14 cellular contexts compared by ENCODE assay signal in genomic region chr2:189549440-189549832, GRCh38. TPM values are rescaled to one million over a fixed set of nuclear protein-coding genes. Genes with fewer than 3 reads are reported as not detected.
DNase-seq lines count a peak whose midpoint lies in the region; ATAC-seq, FAIRE-seq and TF ChIP-seq lines count a peak whose summit lies in the region.
"Had no signal": no experiment of that assay in that cellular context is flagged by ENCODE, and none has a peak within 500 bp of the region (broad histone marks: within the 10 kb centered on the region; RNA-seq: fewer than 3 reads in every experiment).

No MANE protein-coding gene starts in this region.

- TF ChIP-seq CTCF in endothelial cell of umbilical vein (IDR thresholded peaks at IDR 0.05; ENCODE audit: extremely low read depth in 1 of 2, insufficient read depth in 1 of 2, low read depth in 1 of 2, low read length in 2 of 2) = no peak
- no peak for TF ChIP-seq CTCF in right lobe of liver (IDR thresholded peaks at IDR 0.05)
- TF ChIP-seq CTCF in thoracic aorta (IDR thresholded peaks at IDR 0.05) = no peak

- H2AFZ ChIP-seq in endothelial cell of umbilical vein (ENCODE audit: low read depth, low read length) = peak overlapping the region; percentile 40

- H3K4me2 ChIP-seq in endothelial cell of umbilical vein (ENCODE audit: insufficient read depth, low read length) = no peak overlapping the region

- BruUV-seq in endothelial cell of umbilical vein (replicated peaks; lab: Mats Ljungman, UMichigan) = no TSS peak

- no peaks in the 10 kb centered on the region for H3K9me3 Mint-ChIP-seq in activated CD4-positive, alpha-beta T cell treated with anti-CD3 and anti-CD28 coated beads, Interleukin-2, amount 10 ng/mL, durations not matched to agents 24 days and 14 days
- no peaks in the 10 kb centered on the region for H3K9me3 Mint-ChIP-seq in activated naive CD4-positive, alpha-beta T cell treated with anti-CD3 and anti-CD28 coated beads for 36 hours
- no peaks in the 10 kb centered on the region for H3K9me3 Mint-ChIP-seq in CD8-positive, alpha-beta memory T cell
- H3K9me3 Mint-ChIP-seq: activated naive CD4-positive, alpha-beta T cell treated with anti-CD3 and anti-CD28 coated beads, Interleukin-2, amount 10 ng/mL, durations not matched to agents 7 days and 5 days had no signal

- H3K9me1 ChIP-seq in endothelial cell of umbilical vein (replicated peaks; ENCODE audit: control insufficient read depth, extremely low read depth, insufficient read depth, low read length) = no peaks in the 10 kb centered on the region

- H3K4me3 Mint-ChIP-seq in activated CD4-positive, alpha-beta T cell treated with anti-CD3 and anti-CD28 coated beads, Interleukin-2, amount 10 ng/mL, durations not matched to agents 24 days and 14 days = no peak overlapping the region
- no peak overlapping the region for H3K4me3 Mint-ChIP-seq in activated naive CD4-positive, alpha-beta T cell treated with anti-CD3 and anti-CD28 coated beads for 36 hours
- H3K4me3 Mint-ChIP-seq in CD8-positive, alpha-beta memory T cell = no peak overlapping the region
- H3K4me3 Mint-ChIP-seq: activated CD8-positive, alpha-beta T cell treated with anti-CD3 and anti-CD28 coated beads, Interleukin-2, amount 10 ng/mL, durations not matched to agents 7 days and 5 days; activated naive CD4-positive, alpha-beta T cell treated with anti-CD3 and anti-CD28 coated beads, Interleukin-2, amount 10 ng/mL, durations not matched to agents 7 days and 5 days had no signal

- TF ChIP-seq POLR2A in endothelial cell of umbilical vein (IDR thresholded peaks at IDR 0.05; ENCODE audit: low read depth, low read length) (no peak), right lobe of liver (IDR thresholded peaks at IDR 0.05) (no peak)

- H3K27me3 Mint-ChIP-seq in activated CD4-positive, alpha-beta T cell treated with anti-CD3 and anti-CD28 coated beads, Interleukin-2, amount 10 ng/mL, durations not matched to agents 24 days and 14 days = no peaks in the 10 kb centered on the region
- no peaks in the 10 kb centered on the region for H3K27me3 Mint-ChIP-seq in activated naive CD4-positive, alpha-beta T cell treated with anti-CD3 and anti-CD28 coated beads for 36 hours (ENCODE audit: low read depth)
- peaks cover 1 to 22% of the 10 kb centered on the region in 2 donors for H3K27me3 Mint-ChIP-seq in CD8-positive, alpha-beta memory T cell
- H3K27me3 Mint-ChIP-seq: activated naive CD4-positive, alpha-beta T cell treated with anti-CD3 and anti-CD28 coated beads, Interleukin-2, amount 10 ng/mL, durations not matched to agents 7 days and 5 days had no signal

- H3K4me1 ChIP-seq in endothelial cell of umbilical vein (ENCODE audit: control insufficient read depth, extremely low read depth, insufficient read depth, low read length) (no peaks in the 10 kb centered on the region), right lobe of liver (peaks cover 0 to 56% (median 22%) of the 10 kb centered on the region in 4 donors), thoracic aorta (ENCODE audit: control insufficient read depth in 1 of 2, low read depth in 2 of 2) (peaks cover 34 to 86% of the 10 kb centered on the region in 2 donors)
- no peaks in the 10 kb centered on the region for H3K4me1 ChIP-seq in CD8-positive, alpha-beta memory T cell (ENCODE audit: insufficient read depth, low read length)
- H3K4me1 ChIP-seq: colonic mucosa had no signal

- ATAC-seq in right lobe of liver (peak; percentile 8 to 44 (median 30)), thoracic aorta (ENCODE audit: insufficient number of reproducible peaks, low FRiP score, low read depth) (no peak)
- ATAC-seq: activated CD8-positive, alpha-beta T cell treated with anti-CD3 and anti-CD28 coated beads, Interleukin-2, amount 10 ng/mL, durations not matched to agents 7 days and 5 days had no signal

- H3K9ac ChIP-seq in endothelial cell of umbilical vein (replicated peaks; ENCODE audit: extremely low read depth, insufficient read depth, low read length) = no peak overlapping the region

- no peaks in the 10 kb centered on the region for H3K9me3 ChIP-seq in MG63
- no peaks in the 10 kb centered on the region for H3K9me3 ChIP-seq in endothelial cell of umbilical vein (replicated peaks; ENCODE audit: control insufficient read depth, insufficient read depth, low read length)
- no peaks in the 10 kb centered on the region for H3K9me3 ChIP-seq in right lobe of liver
- no peaks in the 10 kb centered on the region for H3K9me3 ChIP-seq in thoracic aorta
- H3K9me3 ChIP-seq in CD8-positive, alpha-beta memory T cell (ENCODE audit: low read length) = no peaks in the 10 kb centered on the region
- H3K9me3 ChIP-seq: colonic mucosa had no signal

- FAIRE-seq in endothelial cell of umbilical vein (lab: Jason Lieb, UNC) = no peak

- DNase-seq in MG63 (peak; percentile 49), endothelial cell of umbilical vein (ENCODE audit: low read depth, low spot score) (peak; percentile 87), right lobe of liver (no peak), thoracic aorta (ENCODE audit: low spot score) (peak; percentile 22), KBM-7 (no peak)
- no peak for DNase-seq in activated CD4-positive, alpha-beta T cell treated with anti-CD3 and anti-CD28 coated beads, Interleukin-2, amount 10 ng/mL, durations not matched to agents 24 days and 14 days
- no peak for DNase-seq in activated naive CD4-positive, alpha-beta T cell treated with anti-CD3 and anti-CD28 coated beads for 36 hours
- DNase-seq in CD8-positive, alpha-beta memory T cell = no peak
- DNase-seq: activated CD8-positive, alpha-beta T cell treated with anti-CD3 and anti-CD28 coated beads, Interleukin-2, amount 10 ng/mL, durations not matched to agents 7 days and 5 days; activated naive CD4-positive, alpha-beta T cell treated with anti-CD3 and anti-CD28 coated beads, Interleukin-2, amount 10 ng/mL, durations not matched to agents 7 days and 5 days; colonic mucosa; nucleus accumbens; stimulated activated naive CD4-positive, alpha-beta T cell; T1000 had no signal

- no peaks in the 10 kb centered on the region for H4K20me1 ChIP-seq in endothelial cell of umbilical vein (replicated peaks; ENCODE audit: control insufficient read depth, extremely low read depth, insufficient read depth, low read length)

- H3K36me3 Mint-ChIP-seq in activated CD4-positive, alpha-beta T cell treated with anti-CD3 and anti-CD28 coated beads, Interleukin-2, amount 10 ng/mL, durations not matched to agents 24 days and 14 days (ENCODE audit: low read depth) = no peaks in the 10 kb centered on the region
- no peaks in the 10 kb centered on the region for H3K36me3 Mint-ChIP-seq in activated naive CD4-positive, alpha-beta T cell treated with anti-CD3 and anti-CD28 coated beads for 36 hours (ENCODE audit: low read depth)
- no peaks in the 10 kb centered on the region for H3K36me3 Mint-ChIP-seq in CD8-positive, alpha-beta memory T cell
- H3K36me3 Mint-ChIP-seq: activated naive CD4-positive, alpha-beta T cell treated with anti-CD3 and anti-CD28 coated beads, Interleukin-2, amount 10 ng/mL, durations not matched to agents 7 days and 5 days had no signal

- in situ Hi-C loops in KBM-7 (cut with MboI; ENCODE audit: low pct_unique_long_range_greater_than_20kb, low sequenced_read_pairs) = no loop called here

- H3K4me3 ChIP-seq in MG63 (no peak overlapping the region), endothelial cell of umbilical vein (replicated peaks in 1 of 3; ENCODE audit: insufficient read depth in 1 of 3, low read depth in 1 of 3, low read length in 3 of 3) (no peak overlapping the region), right lobe of liver (no peak overlapping the region), thoracic aorta (peak overlapping the region; percentile 3)
- H3K4me3 ChIP-seq in CD8-positive, alpha-beta memory T cell (ENCODE audit: low read length) = no peak overlapping the region
- H3K4me3 ChIP-seq: colonic mucosa had no signal

- POLR2A ChIA-PET in endothelial cell of umbilical vein (lab: Charles Lee) = no interaction called here
- POLR2A ChIA-PET in CD8-positive, alpha-beta memory T cell (lab: Charles Lee) = no interaction called here

- no peaks in the 10 kb centered on the region for H3K36me3 ChIP-seq in MG63
- H3K36me3 ChIP-seq in endothelial cell of umbilical vein (ENCODE audit: control insufficient read depth in 2 of 2, extremely low read depth in 1 of 2, insufficient read depth in 2 of 2, low read length in 2 of 2) = no peaks in the 10 kb centered on the region
- no peaks in the 10 kb centered on the region for H3K36me3 ChIP-seq in right lobe of liver
- no peaks in the 10 kb centered on the region for H3K36me3 ChIP-seq in thoracic aorta
- H3K36me3 ChIP-seq in CD8-positive, alpha-beta memory T cell (ENCODE audit: insufficient read depth, low read length) = no peaks in the 10 kb centered on the region
- H3K36me3 ChIP-seq: colonic mucosa had no signal

- no peaks in the 10 kb centered on the region for H3K79me2 ChIP-seq in endothelial cell of umbilical vein (ENCODE audit: control insufficient read depth, insufficient read depth, low read length)

- WGBS in right lobe of liver (ENCODE audit: insufficient coverage, low coverage, low lambda C conversion rate, missing lambda C conversion rate) = 17% methylated on average over 2 of the region's 2 CpGs

- no peak overlapping the region for H3K27ac Mint-ChIP-seq in activated CD4-positive, alpha-beta T cell treated with anti-CD3 and anti-CD28 coated beads, Interleukin-2, amount 10 ng/mL, durations not matched to agents 24 days and 14 days
- no peak overlapping the region for H3K27ac Mint-ChIP-seq in activated naive CD4-positive, alpha-beta T cell treated with anti-CD3 and anti-CD28 coated beads for 36 hours
- no peak overlapping the region for H3K27ac Mint-ChIP-seq in CD8-positive, alpha-beta memory T cell
- H3K27ac Mint-ChIP-seq: activated CD8-positive, alpha-beta T cell treated with anti-CD3 and anti-CD28 coated beads, Interleukin-2, amount 10 ng/mL, durations not matched to agents 7 days and 5 days; activated naive CD4-positive, alpha-beta T cell treated with anti-CD3 and anti-CD28 coated beads, Interleukin-2, amount 10 ng/mL, durations not matched to agents 7 days and 5 days had no signal

- intact Hi-C loops in endothelial cell of umbilical vein (cut with micrococcal nuclease) = no loop called here
- intact Hi-C loops in right lobe of liver (cut with DNase I) = no loop called here
- intact Hi-C loops in activated CD4-positive, alpha-beta T cell treated with anti-CD3 and anti-CD28 coated beads, Interleukin-2, amount 10 ng/mL, durations not matched to agents 24 days and 14 days (cut with micrococcal nuclease) = no loop called here
- intact Hi-C loops in activated naive CD4-positive, alpha-beta T cell treated with anti-CD3 and anti-CD28 coated beads for 36 hours (cut with micrococcal nuclease) = no loop called here

- no peaks in the 10 kb centered on the region for H3K27me3 ChIP-seq in MG63
- H3K27me3 ChIP-seq in endothelial cell of umbilical vein (ENCODE audit: control insufficient read depth in 2 of 2, insufficient read depth in 2 of 2, low read length in 2 of 2) = no peaks in the 10 kb centered on the region
- H3K27me3 ChIP-seq in right lobe of liver = no peaks in the 10 kb centered on the region
- H3K27me3 ChIP-seq in thoracic aorta (replicated peaks; ENCODE audit: insufficient read depth) = no peaks in the 10 kb centered on the region
- H3K27me3 ChIP-seq in CD8-positive, alpha-beta memory T cell (ENCODE audit: insufficient read depth, low read length, poor library complexity, severe bottlenecking) = no peaks in the 10 kb centered on the region
- H3K27me3 ChIP-seq: colonic mucosa had no signal

- no peaks in the 10 kb centered on the region for H3K4me1 Mint-ChIP-seq in activated CD4-positive, alpha-beta T cell treated with anti-CD3 and anti-CD28 coated beads, Interleukin-2, amount 10 ng/mL, durations not matched to agents 24 days and 14 days
- no peaks in the 10 kb centered on the region for H3K4me1 Mint-ChIP-seq in activated naive CD4-positive, alpha-beta T cell treated with anti-CD3 and anti-CD28 coated beads for 36 hours (ENCODE audit: low read depth)
- H3K4me1 Mint-ChIP-seq in CD8-positive, alpha-beta memory T cell = no peaks in the 10 kb centered on the region
- H3K4me1 Mint-ChIP-seq: activated naive CD4-positive, alpha-beta T cell treated with anti-CD3 and anti-CD28 coated beads, Interleukin-2, amount 10 ng/mL, durations not matched to agents 7 days and 5 days had no signal

- H3K27ac ChIP-seq in endothelial cell of umbilical vein (ENCODE audit: insufficient read depth, low read depth, low read length) = no peak overlapping the region
- H3K27ac ChIP-seq in right lobe of liver = peak overlapping the region; percentile 13 to 84 (median 61)
- H3K27ac ChIP-seq in thoracic aorta = peak overlapping the region; percentile 67 to 86
- no peak overlapping the region for H3K27ac ChIP-seq in CD8-positive, alpha-beta memory T cell (ENCODE audit: low read depth, low read length)
- H3K27ac ChIP-seq: colonic mucosa had no signal

- CTCF ChIA-PET in endothelial cell of umbilical vein (lab: Charles Lee) = interaction anchor here (1.0 to 1.5 kb wide), 5 partner anchors 9 to 13 kb away, joined by 3 to 5 read pairs (median 4); no protein-coding TSS in a partner anchor
- CTCF ChIA-PET in activated naive CD4-positive, alpha-beta T cell treated with anti-CD3 and anti-CD28 coated beads for 36 hours (lab: Charles Lee) = interaction anchor here (0.5 to 0.6 kb wide), 2 partner anchors 81 to 345 kb away, joined by 3 read pairs; no protein-coding TSS in a partner anchor
- CTCF ChIA-PET in CD8-positive, alpha-beta memory T cell (lab: Charles Lee) = no interaction called here

- dilution Hi-C loops in endothelial cell of umbilical vein (cut with MboI; ENCODE audit: extremely low pct_ligation_motif_present, low sequenced_read_pairs) = no loop called here

RNA-seq across cellular contexts. Expression of gene SLC40A1, which starts 31.1 kb away (rescaled TPM):
- 0.13 TPM in 1 of 2 replicates, not detected in the other for total RNA-seq in MG63 (2014; rRNA removed; shearing (Covaris generic); ENCODE audit: low replicate concordance)
- total RNA-seq in endothelial cell of umbilical vein = 5.7 and 8.5 TPM in 2 replicates
- 12.2 and 15.1 TPM in 2 replicates for polyA plus RNA-seq in endothelial cell of umbilical vein
- polyA plus RNA-seq in endothelial cell of umbilical vein (2011; cell fraction: cytosol; rRNA removed) = 11.3 and 11.8 TPM in 2 replicates
- 16.8 and 17.7 TPM in 2 replicates for polyA plus RNA-seq in endothelial cell of umbilical vein (2011; cell fraction: nucleus; rRNA removed)
- polyA plus RNA-seq in endothelial cell of umbilical vein (2012) = 35.3 and 43.0 TPM in 2 replicates
- polyA minus RNA-seq in endothelial cell of umbilical vein = 45.7 and 55.9 TPM in 2 replicates
- polyA minus RNA-seq in endothelial cell of umbilical vein (2011; cell fraction: cytosol; rRNA and poly(A)+ RNA removed) = not detected
- 19.9 and 26.5 TPM in 2 replicates for polyA minus RNA-seq in endothelial cell of umbilical vein (2011; cell fraction: nucleus; rRNA and poly(A)+ RNA removed)
- total RNA-seq in right lobe of liver = 100 to 1,000 TPM; 101 to 289 (median 134) TPM
- 100 to 1,000 TPM in 1 of 2 donors, 10 to 100 TPM in 1; 76.5 to 118 TPM for total RNA-seq in thoracic aorta
- 0.78 and 1.4 TPM in 2 replicates for total RNA-seq in activated CD4-positive, alpha-beta T cell treated with anti-CD3 and anti-CD28 coated beads, Interleukin-2, amount 10 ng/mL, durations not matched to agents 24 days and 14 days
- 1 to 10 TPM; 3.8 to 4.1 TPM for total RNA-seq in activated naive CD4-positive, alpha-beta T cell treated with anti-CD3 and anti-CD28 coated beads for 36 hours
- 1 to 10 TPM; 1.9 to 2.7 TPM for total RNA-seq in CD8-positive, alpha-beta memory T cell
- polyA plus RNA-seq in CD8-positive, alpha-beta memory T cell = 13.7 TPM

Comparison
In these comparisons a context has a peak if more than half of its experiments do, and no peak if none do; other contexts are left out.
1. DNase-seq: peak in MG63 (single experiment), endothelial cell of umbilical vein (single experiment) and thoracic aorta (single experiment); none in right lobe of liver (0 of 3), activated CD4-positive, alpha-beta T cell treated with anti-CD3 and anti-CD28 coated beads, Interleukin-2, amount 10 ng/mL, durations not matched to agents 24 days and 14 days (single experiment), KBM-7 (single experiment), activated naive CD4-positive, alpha-beta T cell treated with anti-CD3 and anti-CD28 coated beads for 36 hours (single experiment) and CD8-positive, alpha-beta memory T cell (0 of 5).
2. H3K27ac ChIP-seq: peak in right lobe of liver (3 of 3) and thoracic aorta (2 of 2); none in endothelial cell of umbilical vein (single experiment) and CD8-positive, alpha-beta memory T cell (single experiment).